10 cellular contexts compared by ENCODE assay signal in genomic region chr6:20564777-20565176, GRCh38. TPM values are rescaled to one million over a fixed set of nuclear protein-coding genes. Genes with fewer than 3 reads are reported as not detected.
DNase-seq lines count a peak whose midpoint lies in the region; ATAC-seq lines count a peak whose summit lies in the region.
"Had no signal": no experiment of that assay in that cellular context is flagged by ENCODE, and none has a peak within 500 bp of the region (broad histone marks: within the 10 kb centered on the region; RNA-seq: fewer than 3 reads in every experiment).

No MANE protein-coding gene starts in this region.

- H3K9me3 ChIP-seq in right cardiac atrium (ENCODE audit: control insufficient read depth, low read length): no peaks in the 10 kb centered on the region
- H3K9me3 ChIP-seq: SJCRH30 had no signal

- H3K4me3 ChIP-seq in right cardiac atrium (ENCODE audit: low read length): no peak overlapping the region
- H3K4me3 ChIP-seq: SJCRH30 had no signal

- WGBS in right cardiac atrium: 72% methylated on average over 2 of the region's 2 CpGs

- DNase-seq in NCI-H1694 treated with DMSO at 0.1 percent for 48 hours (lab: John Stamatoyannopoulos, UW) (peak; percentile 74), NCI-H1694 (lab: John Stamatoyannopoulos, UW) (no peak), NCI-H526 (lab: John Stamatoyannopoulos, UW) (peak; percentile 54 to 55), glomerular visceral epithelial cell (ENCODE audit: extremely low spot score) (peak; percentile 13), right cardiac atrium (no peak)
- DNase-seq: activated T-cell treated with anti-CD3 and anti-CD28 coated beads, Interleukin-2, amount 50 U/mL, for 4 hours had no signal

- H3K4me1 ChIP-seq in right cardiac atrium (ENCODE audit: control insufficient read depth, insufficient read depth, low read length): no peaks in the 10 kb centered on the region
- H3K4me1 ChIP-seq: SJCRH30 had no signal

- H3K27ac ChIP-seq in right cardiac atrium (ENCODE audit: low read length): no peak overlapping the region
- H3K27ac ChIP-seq: SJCRH30 had no signal

- intact Hi-C loops in right cardiac atrium (cut with DNase I): loop anchor here (5.0 to 10.0 kb wide), 2 partner anchors 1020 to 1023 kb away; no protein-coding TSS in a partner anchor

- H3K27me3 ChIP-seq in right cardiac atrium (ENCODE audit: control insufficient read depth, insufficient read depth): no peaks in the 10 kb centered on the region
- H3K27me3 ChIP-seq: SJCRH30 had no signal

- ATAC-seq in HG02763 (IDR thresholded peaks at IDR 0.05; ENCODE audit: unreplicated experiment) (peak; percentile 63), right cardiac atrium (no peak), HG03039 (IDR thresholded peaks at IDR 0.05; ENCODE audit: unreplicated experiment) (no peak), GM19035 (IDR thresholded peaks at IDR 0.05; ENCODE audit: unreplicated experiment) (no peak)
- ATAC-seq: activated T-cell treated with anti-CD3 and anti-CD28 coated beads, Interleukin-2, amount 50 U/mL, for 4 hours had no signal

RNA-seq across cellular contexts. Expression of gene CDKAL1, which starts 30.5 kb away (rescaled TPM):
- total RNA-seq in right cardiac atrium: 10 to 100 TPM in 3 of 4 donors, 1 to 10 TPM in 1; 9.7 to 11.5 (median 11.0) TPM
- 3.6 TPM for polyA plus RNA-seq in right cardiac atrium

Comparison
In these comparisons a context has a peak if more than half of its experiments do, and no peak if none do; other contexts are left out.
1. DNase-seq: peak in NCI-H1694 treated with DMSO at 0.1 percent for 48 hours (single experiment), NCI-H526 (2 of 2) and glomerular visceral epithelial cell (single experiment); none in NCI-H1694 (single experiment) and right cardiac atrium (0 of 3).